ENCODE assay signal across 8 cellular contexts in the genomic region with DNA sequence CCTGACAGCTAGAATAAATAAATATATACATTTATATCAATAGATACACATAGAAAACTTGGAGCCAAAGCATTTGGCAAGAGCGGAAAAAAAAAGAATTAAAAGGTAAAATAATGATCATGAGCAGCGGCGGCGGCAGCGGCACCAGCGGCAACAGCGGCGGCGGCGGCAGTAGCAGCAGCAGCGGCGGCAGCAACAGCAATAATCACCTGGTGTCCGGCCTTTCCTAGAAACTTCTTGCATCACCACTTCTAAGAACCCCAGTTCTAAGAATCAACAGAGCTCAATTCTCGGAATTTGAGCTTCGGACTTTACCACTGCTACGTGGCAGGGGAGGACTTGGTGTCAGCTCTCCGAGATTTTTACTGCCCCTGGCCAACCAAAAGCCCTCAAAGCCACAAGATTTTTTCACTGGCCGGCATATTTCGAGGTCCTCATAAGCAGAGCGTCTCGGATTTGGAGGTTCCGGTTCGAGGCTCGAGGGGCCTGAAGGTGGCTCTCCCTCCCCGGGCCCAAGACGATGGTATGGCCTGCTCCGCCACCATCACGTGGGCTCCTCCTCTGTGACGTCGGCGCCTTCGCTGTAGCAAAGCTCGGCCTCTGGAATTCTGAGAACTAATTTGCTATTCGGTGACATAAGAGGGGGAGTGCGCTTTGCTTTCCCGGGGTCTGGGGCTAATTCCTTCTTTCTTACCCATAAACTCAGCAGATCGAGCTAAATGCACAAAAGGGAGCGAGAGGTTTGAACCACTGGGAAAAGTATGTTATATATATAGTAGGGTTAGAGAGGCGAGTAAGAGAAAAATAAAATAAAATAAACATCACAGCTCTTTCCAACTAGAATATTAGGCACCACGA. TPM values are rescaled to one million over a fixed set of nuclear protein-coding genes. Genes with fewer than 3 reads are reported as not detected.
A peak's percentile ranks its signal among the peaks of the same experiment; 100 is the strongest.
DNase-seq lines count a peak whose midpoint lies in the region; ATAC-seq and TF ChIP-seq lines count a peak whose summit lies in the region.

Gene BCL6, minus strand, starts transcription at position 268 of the 858 bp plus-strand sequence. CDS start 11,775 bp downstream, outside the sequence.

- peaks cover 5 to 9% of the 10 kb centered on the region in 2 donors for H3K36me3 Mint-ChIP-seq in CD14-positive monocyte
- H3K36me3 Mint-ChIP-seq in activated CD8-positive, alpha-beta T cell treated with anti-CD3 and anti-CD28 coated beads, Interleukin-2, amount 10 ng/mL, durations not matched to agents 7 days and 5 days (ENCODE audit: low read depth), result peaks cover 30% of the 10 kb centered on the region

- peak in 1 of 2 donors; percentile 94 for TF ChIP-seq POLR2A in lower leg skin (IDR thresholded peaks at IDR 0.05)

- H3K4me3 Mint-ChIP-seq in CD14-positive monocyte, result peak within 1 kb of the TSS; percentile 95 to 100
- H3K4me3 Mint-ChIP-seq in activated CD8-positive, alpha-beta T cell treated with anti-CD3 and anti-CD28 coated beads, Interleukin-2, amount 10 ng/mL, durations not matched to agents 7 days and 5 days, result peak within 1 kb of the TSS; percentile 100

- H3K4me3 ChIP-seq in lower leg skin (ENCODE audit: low read depth, poor library complexity, severe bottlenecking), result peak within 1 kb of the TSS; percentile 94

- peak; percentile 88 for DNase-seq in CD14-positive monocyte (ENCODE audit: low spot score)
- peak; percentile 71 for DNase-seq in GM20000 (ENCODE audit: low spot score)
- peak; percentile 97 for DNase-seq in HT-29 (ENCODE audit: low spot score)
- peak; percentile 60 for DNase-seq in NK-92 (lab: John Stamatoyannopoulos, UW; ENCODE audit: unreplicated experiment)
- peak; percentile 94 for DNase-seq in activated CD8-positive, alpha-beta T cell treated with anti-CD3 and anti-CD28 coated beads, Interleukin-2, amount 10 ng/mL, durations not matched to agents 7 days and 5 days
- peak; percentile 93 for DNase-seq in ecto neural progenitor cell (ENCODE audit: low spot score)
- peak; percentile 94 to 98 for DNase-seq in lower leg skin (ENCODE audit: low spot score in 2 of 2)
- peak; percentile 87 for DNase-seq in stimulated activated CD4-positive, alpha-beta T cell treated with anti-CD3 and anti-CD28 coated beads, Interleukin-4, amount 100 ng/mL, for 24 hours

- peaks cover 0 to 3% (median 0%) of the 10 kb centered on the region in 3 donors for H3K27me3 Mint-ChIP-seq in CD14-positive monocyte (ENCODE audit: low read depth in 3 of 3)
- H3K27me3 Mint-ChIP-seq in activated CD8-positive, alpha-beta T cell treated with anti-CD3 and anti-CD28 coated beads, Interleukin-2, amount 10 ng/mL, durations not matched to agents 7 days and 5 days (ENCODE audit: low read depth), result no peaks in the 10 kb centered on the region

- WGBS in lower leg skin, 2 donors, result 0 to 1% methylated on average over 40 of the region's 40 CpGs

- POLR2A ChIA-PET in activated CD8-positive, alpha-beta T cell treated with anti-CD3 and anti-CD28 coated beads, Interleukin-2, amount 10 ng/mL, durations not matched to agents 7 days and 5 days (lab: Charles Lee), result interaction anchor here (0.5 to 9.0 kb wide), 42 partner anchors 34 to 1415 kb away, joined by 3 to 195 read pairs (median 5); partner anchors contain the start of gene LPP

- peak within 1 kb of the TSS; percentile 99 to 100 (median 100) for H3K27ac Mint-ChIP-seq in CD14-positive monocyte
- H3K27ac Mint-ChIP-seq in activated CD8-positive, alpha-beta T cell treated with anti-CD3 and anti-CD28 coated beads, Interleukin-2, amount 10 ng/mL, durations not matched to agents 7 days and 5 days, result peak within 1 kb of the TSS; percentile 100

- TF ChIP-seq CTCF in CD14-positive monocyte (IDR thresholded peaks at IDR 0.05), result no peak
- TF ChIP-seq CTCF in GM20000 (IDR thresholded peaks at IDR 0.05; ENCODE audit: extremely low read depth, missing control alignments), result no peak
- TF ChIP-seq CTCF in lower leg skin (IDR thresholded peaks at IDR 0.05), result no peak

- ATAC-seq in activated CD8-positive, alpha-beta T cell treated with anti-CD3 and anti-CD28 coated beads, Interleukin-2, amount 10 ng/mL, durations not matched to agents 7 days and 5 days, result peak; percentile 42

- H3K4me1 Mint-ChIP-seq in CD14-positive monocyte, result peaks cover 40% of the 10 kb centered on the region
- H3K4me1 Mint-ChIP-seq in activated CD8-positive, alpha-beta T cell treated with anti-CD3 and anti-CD28 coated beads, Interleukin-2, amount 10 ng/mL, durations not matched to agents 7 days and 5 days (ENCODE audit: low read depth), result peaks cover 55% of the 10 kb centered on the region

- peaks cover 0 to 8% (median 2%) of the 10 kb centered on the region in 7 donors for H3K9me3 Mint-ChIP-seq in CD14-positive monocyte
- no peaks in the 10 kb centered on the region for H3K9me3 Mint-ChIP-seq in activated CD8-positive, alpha-beta T cell treated with anti-CD3 and anti-CD28 coated beads, Interleukin-2, amount 10 ng/mL, durations not matched to agents 7 days and 5 days (ENCODE audit: insufficient read depth)

- intact Hi-C loops in CD14-positive monocyte (cut with micrococcal nuclease) (loop anchor here (2.0 to 10.0 kb wide), 11 partner anchors 29 to 959 kb away; partner anchors contain the start of gene LPP (in 1 of the 2)), lower leg skin (cut with DNase I; ENCODE audit: low total_unique reads) (loop anchor here (5.0 kb wide), 1 partner anchor 407 kb away; the partner anchor contains the start of gene LPP)

- CTCF ChIA-PET in activated CD8-positive, alpha-beta T cell treated with anti-CD3 and anti-CD28 coated beads, Interleukin-2, amount 10 ng/mL, durations not matched to agents 7 days and 5 days (lab: Charles Lee), result interaction anchor here (0.7 to 6.4 kb wide), 26 partner anchors 55 to 1304 kb away, joined by 3 to 101 read pairs (median 4); partner anchors contain the start of gene LPP

RNA-seq across cellular contexts. Expression of gene BCL6, which starts in this region (rescaled TPM):
- polyA plus RNA-seq in CD14-positive monocyte, result 10 to 100 TPM; 33.2 to 34.9 TPM
- 11.8 and 12.0 TPM in 2 replicates for total RNA-seq in HT-29 (2014; rRNA removed; shearing (Covaris generic))
- 10 to 100 TPM; 11.8 to 12.6 TPM for total RNA-seq in activated CD8-positive, alpha-beta T cell treated with anti-CD3 and anti-CD28 coated beads, Interleukin-2, amount 10 ng/mL, durations not matched to agents 7 days and 5 days
- total RNA-seq in lower leg skin, result 100 to 1,000 TPM; 193 to 441 (median 282) TPM

Comparison
In these comparisons a context has a peak if more than half of its experiments do, and no peak if none do; other contexts are left out.
1. Peak in every context shown above with its lines: DNase-seq, ATAC-seq and H3K4me3 ChIP-seq.
2. RNA of gene BCL6 (total RNA-seq): 193 to 441 TPM in lower leg skin; 11.8 to 12.6 TPM in activated CD8-positive, alpha-beta T cell treated with anti-CD3 and anti-CD28 coated beads, Interleukin-2, amount 10 ng/mL, durations not matched to agents 7 days and 5 days and 11.8 to 12.0 TPM in HT-29; every median in the first group is over 10 times any median in the second.